ENCODE assay signal across 4 cellular contexts in the genomic region with DNA sequence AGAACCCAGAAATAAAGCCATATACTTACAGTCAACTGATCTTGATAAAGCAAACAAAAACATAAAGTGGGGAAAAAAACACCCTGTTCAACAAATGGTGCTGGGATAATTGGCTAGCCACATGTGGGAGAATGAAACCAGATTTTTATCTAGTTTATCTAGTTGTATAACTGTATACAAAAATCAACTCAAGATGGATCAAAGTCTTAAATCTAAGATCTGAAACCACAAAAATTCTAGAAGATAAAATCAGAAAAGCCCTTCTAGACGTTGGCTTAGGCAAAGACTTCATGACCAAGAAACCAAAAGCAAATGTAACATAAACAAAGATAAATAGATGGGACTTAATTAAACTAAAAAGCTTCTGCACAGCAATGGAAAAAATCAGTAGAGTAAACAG.
DNase-seq lines count a peak whose midpoint lies in the region; TF ChIP-seq lines count a peak whose summit lies in the region.
"Not testable (repeated sequence)": the region's sequence is repeated elsewhere in the genome, so short reads cannot be mapped to it uniquely, and the experiment has no call there.

No MANE protein-coding gene starts in this region.

- not testable (repeated sequence) for TF ChIP-seq CTCF in fibroblast of villous mesenchyme (IDR thresholded peaks at IDR 0.05; ENCODE audit: insufficient read depth, low read depth, low read length)

- peak; percentile 46 for DNase-seq in EH (ENCODE audit: low read depth)
- peak; percentile 77 for DNase-seq in M059J (ENCODE audit: low read depth)
- peak; percentile 75 for DNase-seq in RPMI7951 (ENCODE audit: low read depth)
- DNase-seq in fibroblast of villous mesenchyme (ENCODE audit: low read depth), result peak; percentile 46

- not testable (repeated sequence) for H3K4me3 ChIP-seq in fibroblast of villous mesenchyme (ENCODE audit: low read depth, low read length)
